25 cellular contexts compared by ENCODE assay signal in genomic region chr20:57686931-57687652, GRCh38. TPM values are rescaled to one million over a fixed set of nuclear protein-coding genes. Genes with fewer than 3 reads are reported as not detected.
A peak's percentile ranks its signal among the peaks of the same experiment; 100 is the strongest.
DNase-seq lines count a peak whose midpoint lies in the region; ATAC-seq, FAIRE-seq and TF ChIP-seq lines count a peak whose summit lies in the region.
"Had no signal": no experiment of that assay in that cellular context is flagged by ENCODE, and none has a peak within 500 bp of the region (broad histone marks: within the 10 kb centered on the region; RNA-seq: fewer than 3 reads in every experiment).

No MANE protein-coding gene starts in this region.

- DNase-seq in HTR-8/SVneo (ENCODE audit: insufficient read length, low spot score) (no peak), chondrocyte (ENCODE audit: low spot score) (no peak), naive B cell (no peak), foreskin fibroblast (no peak), HFFc6 (no peak), NCI-H526 treated with DMSO at 0.1 percent for 48 hours (lab: John Stamatoyannopoulos, UW) (no peak), NCI-H2196 (lab: John Stamatoyannopoulos, UW; ENCODE audit: unreplicated experiment) (no peak)
- DNase-seq: activated CD4-positive, alpha-beta T cell treated with anti-CD3 and anti-CD28 coated beads for 1 hour; activated T-cell treated with anti-CD3 and anti-CD28 coated beads for 4 hours; adrenal gland; Caco-2; cerebellar nuclear complex; heart left ventricle; KG1; kidney glomerular epithelial cell; naive thymus-derived CD4-positive, alpha-beta T cell; NCI-H1436 treated with DMSO at 0.1 percent for 48 hours; NCI-H510A treated with DMSO at 0.1 percent for 48 hours; Peyer's patch; stimulated activated CD4-positive, alpha-beta T cell treated with anti-CD3 and anti-CD28 coated beads, Interleukin-1b, Interleukin-23, amount 100 ng/mL, for 48 hours; T-helper 1 cell; uterus had no signal

- H3K4me3 Mint-ChIP-seq in chondrocyte (ENCODE audit: unreplicated experiment) (no peak overlapping the region), naive B cell (peak overlapping the region in 6 of 8 donors; percentile 58 to 83 (median 72)), HFFc6 (no peak overlapping the region)

- H3K4me3 ChIP-seq in foreskin fibroblast (ENCODE audit: low read depth in 1 of 2, low read length in 2 of 2): no peak overlapping the region
- H3K4me3 ChIP-seq: adrenal gland, heart left ventricle, Peyer's patch, right atrium auricular region, uterus had no signal

- peak; percentile 70 for FAIRE-seq in HTR-8/SVneo (lab: Jason Lieb, UNC)
- FAIRE-seq: endothelial cell of umbilical vein had no signal

- ATAC-seq in naive B cell (ENCODE audit: low read depth in 2 of 2): peak; percentile 27 to 41
- ATAC-seq: naive thymus-derived CD4-positive, alpha-beta T cell had no signal

- TF ChIP-seq CTCF in 22Rv1 (IDR thresholded peaks at IDR 0.05) (no peak), chondrocyte (IDR thresholded peaks at IDR 0.05) (no peak), foreskin fibroblast (IDR thresholded peaks at IDR 0.05; ENCODE audit: low read depth, low read length) (no peak), HFFc6 (IDR thresholded peaks at IDR 0.05) (no peak)

- H3K27ac Mint-ChIP-seq in chondrocyte (ENCODE audit: unreplicated experiment) (peak overlapping the region; percentile 36), naive B cell (peak overlapping the region; percentile 74 to 100 (median 90)), HFFc6 (no peak overlapping the region)

- H3K9me3 Mint-ChIP-seq in chondrocyte (ENCODE audit: low read depth) (no peaks in the 10 kb centered on the region), naive B cell (no peaks in the 10 kb centered on the region), HFFc6 (no peaks in the 10 kb centered on the region)
- H3K9me3 Mint-ChIP-seq: naive thymus-derived CD4-positive, alpha-beta T cell had no signal

- H3K27me3 Mint-ChIP-seq in chondrocyte (ENCODE audit: low read depth): no peaks in the 10 kb centered on the region
- H3K27me3 Mint-ChIP-seq in naive B cell: no peaks in the 10 kb centered on the region
- peaks cover 14% of the 10 kb centered on the region for H3K27me3 Mint-ChIP-seq in HFFc6 (ENCODE audit: insufficient read depth)

- H3K36me3 Mint-ChIP-seq in chondrocyte (ENCODE audit: low read depth) (peaks cover 6% of the 10 kb centered on the region), naive B cell (peaks cover 6 to 7% of the 10 kb centered on the region in 2 donors), HFFc6 (ENCODE audit: low read depth) (no peaks in the 10 kb centered on the region)
- H3K36me3 Mint-ChIP-seq: naive thymus-derived CD4-positive, alpha-beta T cell had no signal

- H3K4me1 Mint-ChIP-seq in chondrocyte (ENCODE audit: low read depth) (peaks cover 92% of the 10 kb centered on the region), naive B cell (peaks cover 70 to 96% (median 93%) of the 10 kb centered on the region in 3 donors), HFFc6 (ENCODE audit: low read depth) (no peaks in the 10 kb centered on the region)

- H3K27ac ChIP-seq in 22Rv1: peak overlapping the region; percentile 93
- H3K27ac ChIP-seq: adrenal gland, Peyer's patch had no signal

RNA-seq across cellular contexts. Expression of gene PMEPA1, which starts 22.7 kb away (rescaled TPM):
- total RNA-seq in chondrocyte: 151 to 298 TPM (median 163 TPM) in 3 replicates
- polyA plus RNA-seq in naive B cell (ENCODE audit: low read depth in 6 of 6): 10 to 100 TPM in 5 of 6 donors, 1 to 10 TPM in 1; 7.6 to 18.7 (median 12.5) TPM
- total RNA-seq in HFFc6 (2021; fragmentation: NEBNext Ultra II Directional; extraction: Animal tissue kit (Norgen Biotek cat#: 25700)): 1 to 10 TPM; 4.7 to 8.0 (median 5.3) TPM

Comparison
In these comparisons a context has a peak if more than half of its experiments do, and no peak if none do; other contexts are left out.
1. H3K4me3 Mint-ChIP-seq: peak in naive B cell (6 of 8); none in chondrocyte (single experiment) and HFFc6 (single experiment).
2. RNA of gene PMEPA1, which starts 22.7 kb away (total RNA-seq): 151 to 298 TPM in chondrocyte; 4.7 to 8.0 TPM in HFFc6; every median in the first group is over 10 times any median in the second.